ENCODE assay signal across 27 cellular contexts in genomic region chr20:10411673-10412072, GRCh38.
"Had no signal": no experiment of that assay in that cellular context is flagged by ENCODE, and none has a peak within 500 bp of the region (broad histone marks: within the 10 kb centered on the region; RNA-seq: fewer than 3 reads in every experiment).

No MANE protein-coding gene starts in this region.

- H3K4me2 ChIP-seq: neural progenitor cell, smooth muscle cell had no signal

- H3K4me3 ChIP-seq: neural progenitor cell, ovary, psoas muscle, skin epidermis, smooth muscle cell, spleen, stomach, thoracic aorta, thyroid gland, tibial nerve, upper lobe of left lung, vagina had no signal

- H3K4me1 ChIP-seq: vagina had no signal

- FAIRE-seq: urothelium cell line had no signal

- H3K79me2 ChIP-seq: parathyroid adenoma had no signal

- H3K9me3 ChIP-seq: ovary, psoas muscle, spleen, stomach, thoracic aorta, thyroid gland, tibial nerve, upper lobe of left lung, vagina had no signal

- ATAC-seq: natural killer cell; psoas muscle; right cardiac atrium; sciatic nerve; stimulated activated memory B cell treated with anti-CD40 and anti-IgM and Interleukin-4, amounts not matched to agents 10 μg/mL and 1 μg/mL and 100 μg/mL, for 72 hours had no signal

- H2AFZ ChIP-seq: neural progenitor cell, parathyroid adenoma had no signal

- DNase-seq: natural killer cell; occipital lobe; ovary; posterior cingulate gyrus; psoas muscle; right cardiac atrium; spleen; stimulated activated CD4-positive, alpha-beta T cell treated with anti-CD3 and anti-CD28 coated beads, Interleukin-12 subunit alpha, Interleukin-12 subunit beta, amount 100 ng/mL, for 4 hours; stimulated activated CD4-positive, alpha-beta T cell treated with anti-CD3 and anti-CD28 coated beads, Interleukin-1b, Interleukin-23, amount 100 ng/mL, for 48 hours; stimulated activated CD4-positive, alpha-beta T cell treated with anti-CD3 and anti-CD28 coated beads, Interleukin-4, amount 100 ng/mL, for 1 hour; stimulated activated CD4-positive, alpha-beta T cell treated with anti-CD3 and anti-CD28 coated beads, Interleukin-4, amount 100 ng/mL, for 4 hours; stimulated activated CD8-positive, alpha-beta memory T cell treated with anti-CD3 and anti-CD28 coated beads, Interleukin-4, amount 100 ng/mL, for 48 hours; stimulated activated naive CD4-positive, alpha-beta T cell; stomach; thyroid gland; trophoblast cell; upper lobe of left lung had no signal

- H3K36me3 ChIP-seq: ovary, thoracic aorta had no signal

- H3K27me3 ChIP-seq: neural progenitor cell, ovary, spleen, stomach, thyroid gland, tibial nerve, upper lobe of left lung, vagina had no signal

- H3K27ac ChIP-seq: neural progenitor cell, ovary, parathyroid adenoma, psoas muscle, skin epidermis, spleen, stomach, thoracic aorta, thyroid gland, tibial nerve, upper lobe of left lung, vagina had no signal

- H3K9ac ChIP-seq: neural progenitor cell, parathyroid adenoma had no signal
